1 cellular context compared by ENCODE assay signal in genomic region chr15:41804361-41804760, GRCh38.
TF ChIP-seq lines count a peak whose summit lies in the region.

No MANE protein-coding gene starts in this region.

TF ChIP-seq in H1, 55 proteins besides CTCF, POLR2A, EP300 and RAD21:
- TF ChIP-seq CHD2 (IDR thresholded peaks at IDR 0.05; ENCODE audit: low read length) (no peak), SP1 (IDR thresholded peaks at IDR 0.05; ENCODE audit: low read depth, low read length) (no peak), HDAC2 (IDR thresholded peaks at IDR 0.05; ENCODE audit: borderline replicate concordance in 1 of 2, low read depth in 2 of 2, low read length in 2 of 2) (no peak), YY1 (IDR thresholded peaks at IDR 0.05; ENCODE audit: low read depth, low read length) (no peak), MAFK (IDR thresholded peaks at IDR 0.05; ENCODE audit: low read depth, low read length) (no peak), SUZ12 (IDR thresholded peaks at IDR 0.05; ENCODE audit: low read length) (no peak), EGR1 (IDR thresholded peaks at IDR 0.05; ENCODE audit: borderline replicate concordance, low read depth, low read length) (no peak), GABPA (IDR thresholded peaks at IDR 0.05; ENCODE audit: borderline replicate concordance, insufficient read depth, low read length) (no peak), CTBP2 (IDR thresholded peaks at IDR 0.05; ENCODE audit: borderline replicate concordance, insufficient read depth, insufficient read length, low read length) (no peak), ZNF274 (IDR thresholded peaks at IDR 0.05; ENCODE audit: borderline replicate concordance, extremely low read depth, low read length) (no peak)
